Comparison of ENCODE assay signal across 20 cellular contexts in genomic region chr7:98222533-98223195, GRCh38. TPM values are rescaled to one million over a fixed set of nuclear protein-coding genes. Genes with fewer than 3 reads are reported as not detected.
"Had no signal": no experiment of that assay in that cellular context is flagged by ENCODE, and none has a peak within 500 bp of the region (broad histone marks: within the 10 kb centered on the region; RNA-seq: fewer than 3 reads in every experiment).

No MANE protein-coding gene starts in this region.

- H3K27me3 ChIP-seq: foreskin keratinocyte, left lung, SJSA1, testis had no signal

- H3K9me3 Mint-ChIP-seq: endodermal cell; naive thymus-derived CD8-positive, alpha-beta T cell; type B pancreatic cell had no signal

- H3K4me1 ChIP-seq: foreskin keratinocyte, left lung, testis had no signal

- DNase-seq: activated CD4-positive, alpha-beta T cell treated with anti-CD3 and anti-CD28 coated beads, Interleukin-2, amount 50 U/mL, for 4 hours; activated gamma-delta T cell; caudate nucleus; endodermal cell; foreskin keratinocyte; hypothalamus; mesendoderm; stimulated activated CD4-positive, alpha-beta T cell treated with anti-CD3 and anti-CD28 coated beads, Interleukin-2, amount 100 ng/mL, for 48 hours; SW 1271; T-helper 2 cell; testis had no signal

- H3K9me3 ChIP-seq: left lung, SJSA1, testis had no signal

- H3K36me3 ChIP-seq: SJSA1 had no signal

- ATAC-seq: foreskin keratinocyte; left lung; naive thymus-derived CD8-positive, alpha-beta T cell had no signal

- H3K4me1 Mint-ChIP-seq: endodermal cell had no signal

- FAIRE-seq: colon, keratinocyte had no signal

- H3K4me3 Mint-ChIP-seq: activated naive CD8-positive, alpha-beta T cell; endodermal cell; naive thymus-derived CD8-positive, alpha-beta T cell; type B pancreatic cell had no signal

- H3K27me3 Mint-ChIP-seq: activated naive CD8-positive, alpha-beta T cell; naive thymus-derived CD8-positive, alpha-beta T cell; type B pancreatic cell had no signal

- H3K4me3 ChIP-seq: left lung, SJSA1, testis had no signal

- H3K36me3 Mint-ChIP-seq: activated naive CD8-positive, alpha-beta T cell had no signal

- H3K27ac ChIP-seq: foreskin keratinocyte, left lung, SJSA1, testis had no signal

- H3K27ac Mint-ChIP-seq: activated naive CD8-positive, alpha-beta T cell; endodermal cell; type B pancreatic cell had no signal

RNA-seq across cellular contexts. Expression of gene BHLHA15, which starts 11.4 kb away (rescaled TPM):
- total RNA-seq: naive thymus-derived CD8-positive, alpha-beta T cell; SJSA1; skeletal muscle tissue had no signal
- polyA plus RNA-seq: fibroblast of lung, keratinocyte had no signal
